8 cellular contexts compared by ENCODE assay signal in the genomic region with DNA sequence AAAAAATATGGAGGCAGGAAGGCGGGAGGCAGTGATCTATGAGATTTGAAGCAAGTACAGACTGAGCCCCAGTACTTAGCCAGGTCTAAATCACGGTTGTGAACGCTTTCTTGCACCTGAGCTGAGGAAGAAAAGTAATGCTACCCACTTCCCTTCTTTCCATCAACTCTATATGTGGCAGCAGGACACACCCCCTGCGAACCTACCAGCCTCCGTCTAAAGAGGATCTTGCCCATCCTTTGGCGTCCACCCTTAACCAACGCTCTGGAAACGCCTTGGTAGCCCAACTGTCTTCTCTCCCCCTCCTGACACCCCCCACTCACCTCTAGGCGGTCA. TPM values are rescaled to one million over a fixed set of nuclear protein-coding genes. Genes with fewer than 3 reads are reported as not detected.
DNase-seq lines count a peak whose midpoint lies in the region; ATAC-seq and TF ChIP-seq lines count a peak whose summit lies in the region.

No MANE protein-coding gene starts in this region.

- H3K27me3 ChIP-seq in Panc1 (ENCODE audit: control insufficient read depth, insufficient read depth, low read length) (no peaks in the 10 kb centered on the region), endocrine pancreas (ENCODE audit: control insufficient read depth, insufficient read depth, low read length) (no peaks in the 10 kb centered on the region), neural progenitor cell (no peaks in the 10 kb centered on the region)

- H3F3A ChIP-seq in neural progenitor cell (ENCODE audit: low read depth), result peaks cover 49% of the 10 kb centered on the region

- no peaks in the 10 kb centered on the region for H3K9me3 ChIP-seq in Panc1 (ENCODE audit: control insufficient read depth, insufficient read depth, low read depth, low read length)
- H3K9me3 ChIP-seq in endocrine pancreas (ENCODE audit: control insufficient read depth, low read length), result no peaks in the 10 kb centered on the region
- no peaks in the 10 kb centered on the region for H3K9me3 ChIP-seq in neural progenitor cell (ENCODE audit: low read depth)

- BruUV-seq in Panc1 (replicated peaks; lab: Mats Ljungman, UMichigan), result no TSS peak

- H3K4me1 ChIP-seq in Panc1 (ENCODE audit: control insufficient read depth, insufficient read depth, low read length), result peaks cover 14% of the 10 kb centered on the region
- no peaks in the 10 kb centered on the region for H3K4me1 ChIP-seq in endocrine pancreas (ENCODE audit: control insufficient read depth, insufficient read depth, low read length)
- H3K4me1 ChIP-seq in neural progenitor cell, result peaks cover 55% of the 10 kb centered on the region

- TF ChIP-seq CTCF in Panc1 (IDR thresholded peaks at IDR 0.05), result no peak
- TF ChIP-seq CTCF in neural progenitor cell (IDR thresholded peaks at IDR 0.05), result no peak

- peak overlapping the region; percentile 95 for H3K4me2 ChIP-seq in neural progenitor cell

- DNase-seq in activated T-cell treated with anti-CD3 and anti-CD28 coated beads, Interleukin-2, amount 50 U/mL, for 24 hours, result no peak
- DNase-seq in activated T-cell treated with anti-CD3 and anti-CD28 coated beads, Interleukin-2, amount 50 U/mL, for 48 hours, result no peak
- no peak for DNase-seq in Panc1 (ENCODE audit: low read depth, low spot score)
- no peak for DNase-seq in neural progenitor cell (ENCODE audit: low spot score)
- DNase-seq in HCEC 1CT, result no peak
- no peak for DNase-seq in OCI-M2 (lab: John Stamatoyannopoulos, UW; ENCODE audit: unreplicated experiment)

- intact Hi-C loops in Panc1 (cut with micrococcal nuclease; ENCODE audit: unreplicated experiment), result no loop called here

- peak overlapping the region; percentile 98 for H3K27ac ChIP-seq in Panc1 (ENCODE audit: low read length)
- peak overlapping the region; percentile 87 for H3K27ac ChIP-seq in neural progenitor cell

- H3K27ac Mint-ChIP-seq in activated T-cell treated with anti-CD3 and anti-CD28 coated beads, Interleukin-2, amount 50 U/mL, for 24 hours, result peak overlapping the region; percentile 100
- peak overlapping the region; percentile 95 for H3K27ac Mint-ChIP-seq in neural progenitor cell

- H3K9ac ChIP-seq in endocrine pancreas (ENCODE audit: control insufficient read depth, insufficient read depth, low read length) (peak overlapping the region; percentile 74), neural progenitor cell (peak overlapping the region; percentile 81)

- peaks cover 86% of the 10 kb centered on the region for H3K36me3 Mint-ChIP-seq in activated T-cell treated with anti-CD3 and anti-CD28 coated beads, Interleukin-2, amount 50 U/mL, for 24 hours (ENCODE audit: low read depth)
- peaks cover 34% of the 10 kb centered on the region for H3K36me3 Mint-ChIP-seq in neural progenitor cell

- peaks cover 64% of the 10 kb centered on the region for H3K79me2 ChIP-seq in neural progenitor cell (ENCODE audit: low read depth)

- H3K27me3 Mint-ChIP-seq in activated T-cell treated with anti-CD3 and anti-CD28 coated beads, Interleukin-2, amount 50 U/mL, for 24 hours, result no peaks in the 10 kb centered on the region
- H3K27me3 Mint-ChIP-seq in neural progenitor cell (ENCODE audit: insufficient read depth, low read depth), result peaks cover 9% of the 10 kb centered on the region

- H3K36me3 ChIP-seq in Panc1 (ENCODE audit: control insufficient read depth, insufficient read depth, low read length) (peaks cover 3% of the 10 kb centered on the region; the same call in 1 of the 2 replicates), endocrine pancreas (ENCODE audit: control insufficient read depth, insufficient read depth, low read length) (no peaks in the 10 kb centered on the region), neural progenitor cell (peaks cover 5% of the 10 kb centered on the region)

- H2AFZ ChIP-seq in neural progenitor cell (replicated peaks), result no peak overlapping the region

- H3K4me1 Mint-ChIP-seq in activated T-cell treated with anti-CD3 and anti-CD28 coated beads, Interleukin-2, amount 50 U/mL, for 24 hours (ENCODE audit: low read depth), result peaks cover 85% of the 10 kb centered on the region
- H3K4me1 Mint-ChIP-seq in neural progenitor cell, result peaks cover 58% of the 10 kb centered on the region

- peaks cover 54% of the 10 kb centered on the region for H4K20me1 ChIP-seq in neural progenitor cell (ENCODE audit: low read depth)

- H3K4me3 Mint-ChIP-seq in activated T-cell treated with anti-CD3 and anti-CD28 coated beads, Interleukin-2, amount 50 U/mL, for 24 hours, result peak overlapping the region; percentile 98
- H3K4me3 Mint-ChIP-seq in neural progenitor cell, result peak overlapping the region; percentile 100

- H3K4me3 ChIP-seq in Panc1 (ENCODE audit: low read depth in 2 of 2, low read length in 2 of 2) (peak overlapping the region; percentile 79 to 85), endocrine pancreas (ENCODE audit: control insufficient read depth, insufficient read depth, low read length) (peak overlapping the region; percentile 91), neural progenitor cell (peak overlapping the region; percentile 79)

- peaks cover 18% of the 10 kb centered on the region for H3K9me3 Mint-ChIP-seq in activated T-cell treated with anti-CD3 and anti-CD28 coated beads, Interleukin-2, amount 50 U/mL, for 24 hours
- peaks cover 23% of the 10 kb centered on the region for H3K9me3 Mint-ChIP-seq in neural progenitor cell

- POLR2A ChIA-PET in Panc1 (lab: Charles Lee), result no interaction called here

- CTCF ChIA-PET in Panc1 (lab: Charles Lee), result interaction anchor here (0.6 to 2.3 kb wide), 3 partner anchors 77 to 172 kb away, joined by 6 to 10 read pairs (median 6); a partner anchor contains a TSS

- in situ Hi-C loops in Panc1 (cut with HindIII; ENCODE audit: low pct_unique_long_range_greater_than_20kb, low sequenced_read_pairs), result no loop called here

- ATAC-seq in HG02938 (IDR thresholded peaks at IDR 0.05; ENCODE audit: unreplicated experiment), result peak; percentile 0
- peak; percentile 13 for ATAC-seq in Panc1

RNA-seq across cellular contexts. Expression of a gene that starts 0.5 kb away (rescaled TPM):
- 66.1 TPM for total RNA-seq in Panc1 (2021; ENCODE audit: unreplicated experiment)
- 20.2 TPM for polyA plus RNA-seq in Panc1 (2012; ENCODE audit: insufficient read length)
- 221 and 274 TPM in 2 replicates for total RNA-seq in neural progenitor cell (ENCODE audit: low replicate concordance)
